In the genomic region with DNA sequence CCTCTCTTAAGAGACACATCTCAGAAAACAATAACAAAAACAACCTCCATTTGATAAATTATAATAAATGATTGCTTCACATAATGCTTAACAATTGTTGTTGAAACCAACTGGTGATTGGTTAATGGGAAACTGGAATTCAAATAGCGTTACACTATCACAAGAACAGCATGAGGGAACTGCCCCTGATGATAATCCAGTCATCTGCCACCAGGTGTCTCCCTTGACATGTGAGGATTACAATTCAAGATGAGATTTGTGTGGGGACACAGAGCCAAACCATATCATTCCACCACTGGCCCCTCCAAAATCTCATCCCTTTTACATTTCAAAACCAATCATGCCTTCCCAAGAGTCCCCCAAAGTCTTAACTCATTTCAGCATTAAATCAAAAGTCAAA, we compare ENCODE assay signal across 17 cellular contexts.
DNase-seq lines count a peak whose midpoint lies in the region; ATAC-seq and TF ChIP-seq lines count a peak whose summit lies in the region.
"Had no signal": no experiment of that assay in that cellular context is flagged by ENCODE, and none has a peak within 500 bp of the region (broad histone marks: within the 10 kb centered on the region; RNA-seq: fewer than 3 reads in every experiment).

No MANE protein-coding gene starts in this region.

- H3K4me3 Mint-ChIP-seq in activated T-helper 17 cell treated with anti-CD3 and anti-CD28 coated beads, Interleukin-2, amount 50 U/mL, for 72 hours = no peak overlapping the region
- H3K4me3 Mint-ChIP-seq: activated CD8-positive, alpha-beta T cell treated with anti-CD3 and anti-CD28 coated beads, Interleukin-2, amount 10 ng/mL, durations not matched to agents 7 days and 5 days; naive thymus-derived CD8-positive, alpha-beta T cell; stimulated activated effector memory CD8-positive, alpha-beta T cell treated with anti-CD3 and anti-CD28 coated beads, Interleukin-12 subunit alpha, Interleukin-12 subunit beta, amount 100 ng/mL, for 72 hours had no signal

- no peaks in the 10 kb centered on the region for H3K36me3 Mint-ChIP-seq in activated T-helper 17 cell treated with anti-CD3 and anti-CD28 coated beads, Interleukin-2, amount 50 U/mL, for 72 hours (ENCODE audit: low read depth)
- H3K36me3 Mint-ChIP-seq: stimulated activated effector memory CD8-positive, alpha-beta T cell treated with anti-CD3 and anti-CD28 coated beads, Interleukin-12 subunit alpha, Interleukin-12 subunit beta, amount 100 ng/mL, for 72 hours had no signal

- no peaks in the 10 kb centered on the region for H3K27me3 Mint-ChIP-seq in activated T-helper 17 cell treated with anti-CD3 and anti-CD28 coated beads, Interleukin-2, amount 50 U/mL, for 72 hours

- H3K4me3 ChIP-seq in cardiac fibroblast (replicated peaks in 1 of 2; ENCODE audit: low read depth in 2 of 2, low read length in 2 of 2) = no peak overlapping the region
- H3K4me3 ChIP-seq: cardiac muscle cell, left ventricle myocardium inferior, upper lobe of right lung had no signal

- in situ Hi-C loops in GM13977 (cut with MboI; ENCODE audit: low pct_unique_long_range_greater_than_20kb, low sequenced_read_pairs, unreplicated experiment) = no loop called here

- H3K9me3 Mint-ChIP-seq in activated T-helper 17 cell treated with anti-CD3 and anti-CD28 coated beads, Interleukin-2, amount 50 U/mL, for 72 hours = no peaks in the 10 kb centered on the region

- ATAC-seq in activated T-helper 17 cell treated with anti-CD3 and anti-CD28 coated beads, Interleukin-2, amount 50 U/mL, for 72 hours (replicated peaks) = no peak
- ATAC-seq: activated CD8-positive, alpha-beta T cell treated with anti-CD3 and anti-CD28 coated beads, Interleukin-2, amount 10 ng/mL, durations not matched to agents 7 days and 5 days; naive thymus-derived CD8-positive, alpha-beta T cell; stimulated activated effector memory CD8-positive, alpha-beta T cell treated with anti-CD3 and anti-CD28 coated beads, Interleukin-12 subunit alpha, Interleukin-12 subunit beta, amount 100 ng/mL, for 72 hours; upper lobe of right lung had no signal

- no peaks in the 10 kb centered on the region for H3K4me1 Mint-ChIP-seq in activated T-helper 17 cell treated with anti-CD3 and anti-CD28 coated beads, Interleukin-2, amount 50 U/mL, for 72 hours
- H3K4me1 Mint-ChIP-seq: naive thymus-derived CD8-positive, alpha-beta T cell; stimulated activated effector memory CD8-positive, alpha-beta T cell treated with anti-CD3 and anti-CD28 coated beads, Interleukin-12 subunit alpha, Interleukin-12 subunit beta, amount 100 ng/mL, for 72 hours had no signal

- H3K27ac Mint-ChIP-seq in activated T-helper 17 cell treated with anti-CD3 and anti-CD28 coated beads, Interleukin-2, amount 50 U/mL, for 72 hours = no peak overlapping the region
- H3K27ac Mint-ChIP-seq: activated CD8-positive, alpha-beta T cell treated with anti-CD3 and anti-CD28 coated beads, Interleukin-2, amount 10 ng/mL, durations not matched to agents 7 days and 5 days; naive thymus-derived CD8-positive, alpha-beta T cell; stimulated activated effector memory CD8-positive, alpha-beta T cell treated with anti-CD3 and anti-CD28 coated beads, Interleukin-12 subunit alpha, Interleukin-12 subunit beta, amount 100 ng/mL, for 72 hours had no signal

- peak; percentile 29 for DNase-seq in A172 (ENCODE audit: low spot score)
- peak; percentile 15 for DNase-seq in EL
- DNase-seq in NCI-H69 (lab: John Stamatoyannopoulos, UW) = peak; percentile 10
- DNase-seq in cardiac fibroblast (ENCODE audit: low read depth in 2 of 2) = peak in 1 of 2 donors; percentile 46
- DNase-seq in GM13977 (ENCODE audit: low spot score) = no peak
- no peak for DNase-seq in SW 1271 (lab: John Stamatoyannopoulos, UW)
- DNase-seq in NCI-H510A treated with DMSO at 0.1 percent for 48 hours (lab: John Stamatoyannopoulos, UW) = no peak
- DNase-seq: activated CD8-positive, alpha-beta T cell treated with anti-CD3 and anti-CD28 coated beads, Interleukin-2, amount 10 ng/mL, durations not matched to agents 7 days and 5 days; AML-193; left ventricle myocardium inferior; naive thymus-derived CD8-positive, alpha-beta T cell; NCI-H1092 treated with DMSO at 0.1 percent for 48 hours; stimulated activated CD4-positive, alpha-beta T cell treated with anti-CD3 and anti-CD28 coated beads, Interleukin-2, amount 100 ng/mL, for 48 hours; upper lobe of right lung had no signal

- peak; percentile 12 for TF ChIP-seq CTCF in cardiac fibroblast (IDR thresholded peaks at IDR 0.05; ENCODE audit: low read depth, low read length)
- TF ChIP-seq CTCF in GM13977 (IDR thresholded peaks at IDR 0.05; ENCODE audit: extremely low read depth, insufficient read depth, missing control alignments) = no peak

Comparison
In these comparisons a context has a peak if more than half of its experiments do, and no peak if none do; other contexts are left out.
1. DNase-seq: peak in A172 (single experiment), EL (single experiment) and NCI-H69 (single experiment); none in GM13977 (single experiment), SW 1271 (0 of 2) and NCI-H510A treated with DMSO at 0.1 percent for 48 hours (single experiment).